ENCODE assay signal across 15 cellular contexts in the genomic region with DNA sequence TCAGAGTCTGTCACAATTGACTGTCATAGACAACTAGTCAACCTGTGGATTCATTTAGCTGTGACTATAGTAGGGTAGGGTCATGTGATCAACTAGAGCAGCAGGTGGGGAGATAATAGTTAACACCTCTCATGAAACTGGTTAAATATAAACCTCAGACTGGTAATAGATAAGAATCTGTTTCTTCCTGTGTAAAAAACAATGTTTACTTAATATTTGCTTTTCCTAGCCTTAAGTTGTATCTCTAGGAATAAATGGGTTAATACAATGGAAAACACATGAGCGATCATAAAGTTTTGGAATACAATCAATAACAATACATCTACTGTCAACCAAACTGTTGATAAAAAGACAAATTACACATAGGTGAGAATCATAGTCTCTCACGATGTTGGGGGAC. TPM values are rescaled to one million over a fixed set of nuclear protein-coding genes. Genes with fewer than 3 reads are reported as not detected.
DNase-seq lines count a peak whose midpoint lies in the region; ATAC-seq and TF ChIP-seq lines count a peak whose summit lies in the region.
"Had no signal": no experiment of that assay in that cellular context is flagged by ENCODE, and none has a peak within 500 bp of the region (broad histone marks: within the 10 kb centered on the region; RNA-seq: fewer than 3 reads in every experiment).

No MANE protein-coding gene starts in this region.

- H3K27ac Mint-ChIP-seq in central memory CD8-positive, alpha-beta T cell (ENCODE audit: low read depth): peak overlapping the region; percentile 63
- H3K27ac Mint-ChIP-seq in type B pancreatic cell (no peak overlapping the region), T-cell (no peak overlapping the region)
- H3K27ac Mint-ChIP-seq: CD8-positive, alpha-beta T cell had no signal

- H3K4me1 Mint-ChIP-seq in central memory CD8-positive, alpha-beta T cell: peaks cover 5% of the 10 kb centered on the region
- no peaks in the 10 kb centered on the region for H3K4me1 Mint-ChIP-seq in type B pancreatic cell (ENCODE audit: unreplicated experiment)
- H3K4me1 Mint-ChIP-seq in T-cell: no peaks in the 10 kb centered on the region

- no peak for DNase-seq in central memory CD8-positive, alpha-beta T cell (ENCODE audit: low spot score in 2 of 2)
- DNase-seq in NCI-H2107 (lab: John Stamatoyannopoulos, UW): no peak
- DNase-seq in NCI-H526 (lab: John Stamatoyannopoulos, UW): no peak
- no peak for DNase-seq in type B pancreatic cell (ENCODE audit: extremely low spot score, unreplicated experiment)
- no peak for DNase-seq in T-cell
- DNase-seq: amygdala; CD8-positive, alpha-beta T cell; left ventricle myocardium superior; NCI-H146; SHP77; stimulated activated CD4-positive, alpha-beta T cell treated with anti-CD3 and anti-CD28 coated beads, Interleukin-4, amount 100 ng/mL, for 24 hours; stimulated activated CD8-positive, alpha-beta memory T cell treated with anti-CD3 and anti-CD28 coated beads, Interleukin-4, amount 100 ng/mL, for 48 hours had no signal

- ATAC-seq in GM18511 (IDR thresholded peaks at IDR 0.05; ENCODE audit: unreplicated experiment): peak; percentile 66
- ATAC-seq in GM21447 (IDR thresholded peaks at IDR 0.05; ENCODE audit: unreplicated experiment): peak; percentile 53
- peak; percentile 61 for ATAC-seq in HG03135 (IDR thresholded peaks at IDR 0.05; ENCODE audit: unreplicated experiment)
- ATAC-seq in central memory CD8-positive, alpha-beta T cell (replicated peaks; ENCODE audit: extremely low read depth, poor library complexity, severe bottlenecking): peak; percentile 82
- ATAC-seq in T-cell (replicated peaks in 1 of 4): no peak
- ATAC-seq: CD8-positive, alpha-beta T cell; left ventricle myocardium superior had no signal

- POLR2A ChIA-PET in T-cell (lab: Charles Lee): no interaction called here

- TF ChIP-seq CTCF in type B pancreatic cell (conservative IDR thresholded peaks at IDR 0.05): no peak

- H3K27me3 Mint-ChIP-seq in central memory CD8-positive, alpha-beta T cell: no peaks in the 10 kb centered on the region
- H3K27me3 Mint-ChIP-seq in type B pancreatic cell: no peaks in the 10 kb centered on the region
- no peaks in the 10 kb centered on the region for H3K27me3 Mint-ChIP-seq in T-cell

- CTCF ChIA-PET in T-cell (lab: Charles Lee): interaction anchor here in 1 of 2 donors (0.6 kb wide), 1 partner anchor 20 kb away, joined by 3 read pairs; no protein-coding TSS in a partner anchor

- H3K4me3 Mint-ChIP-seq in central memory CD8-positive, alpha-beta T cell: no peak overlapping the region
- no peak overlapping the region for H3K4me3 Mint-ChIP-seq in type B pancreatic cell
- H3K4me3 Mint-ChIP-seq in T-cell: no peak overlapping the region
- H3K4me3 Mint-ChIP-seq: CD8-positive, alpha-beta T cell had no signal

- no peaks in the 10 kb centered on the region for H3K9me3 Mint-ChIP-seq in central memory CD8-positive, alpha-beta T cell
- H3K9me3 Mint-ChIP-seq in type B pancreatic cell (no peaks in the 10 kb centered on the region), T-cell (no peaks in the 10 kb centered on the region)
- H3K9me3 Mint-ChIP-seq: CD8-positive, alpha-beta T cell had no signal

- no peaks in the 10 kb centered on the region for H3K36me3 Mint-ChIP-seq in central memory CD8-positive, alpha-beta T cell (ENCODE audit: insufficient read depth)
- H3K36me3 Mint-ChIP-seq in type B pancreatic cell (no peaks in the 10 kb centered on the region), T-cell (no peaks in the 10 kb centered on the region)
- H3K36me3 Mint-ChIP-seq: CD8-positive, alpha-beta T cell had no signal

RNA-seq across cellular contexts. Expression of a gene that starts 43.4 kb away (rescaled TPM):
- 15.6 and 23.3 TPM in 2 replicates for total RNA-seq in type B pancreatic cell (ENCODE audit: low replicate concordance)
- total RNA-seq in T-cell: under 1 TPM; 0.08 to 0.29 (median 0.16) TPM
- total RNA-seq: CD8-positive, alpha-beta T cell had no signal

Comparison
In these comparisons a context has a peak if more than half of its experiments do, and no peak if none do; other contexts are left out.
1. ATAC-seq: peak in GM18511 (single experiment), GM21447 (single experiment), HG03135 (single experiment) and central memory CD8-positive, alpha-beta T cell (single experiment); none in T-cell (0 of 4).
2. RNA of a gene that starts 43.4 kb away (total RNA-seq): 15.6 to 23.3 TPM in type B pancreatic cell; 0.08 to 0.29 TPM in T-cell; every median in the first group is over 10 times any median in the second.